8 cellular contexts compared by ENCODE assay signal in genomic region chr15:88894348-88894818, GRCh38. TPM values are rescaled to one million over a fixed set of nuclear protein-coding genes. Genes with fewer than 3 reads are reported as not detected.
DNase-seq lines count a peak whose midpoint lies in the region; ATAC-seq and TF ChIP-seq lines count a peak whose summit lies in the region.

No MANE protein-coding gene starts in this region.

- peaks cover 14% of the 10 kb centered on the region for H3K27me3 ChIP-seq in adrenal gland

- H3K4me1 ChIP-seq in adrenal gland (replicated peaks in 1 of 2), result peaks cover 9 to 13% of the 10 kb centered on the region in 2 donors

- DNase-seq in GM12865 (ENCODE audit: low read depth), result peak; percentile 76
- DNase-seq in T follicular helper cell (ENCODE audit: low read depth), result peak; percentile 83
- DNase-seq in adrenal gland, result peak in 5 of 7 donors; percentile 43 to 63 (median 49)
- DNase-seq in iPS-NIHi7 (ENCODE audit: extremely low spot score), result peak; percentile 89
- peak; percentile 86 for DNase-seq in stimulated activated CD4-positive, alpha-beta T cell treated with anti-CD3 and anti-CD28 coated beads, Interleukin-4, amount 100 ng/mL, for 24 hours
- DNase-seq in GF-D8 (lab: John Stamatoyannopoulos, UW), result no peak
- DNase-seq in SIG-M5 treated with dmso at 0.1 percent for 504 hours (lab: John Stamatoyannopoulos, UW; ENCODE audit: unreplicated experiment), result no peak

- intact Hi-C loops in adrenal gland (cut with DNase I), result no loop called here

- TF ChIP-seq CTCF in GM12865 (IDR thresholded peaks at IDR 0.05; ENCODE audit: insufficient read depth, low read depth, low read length, missing control alignments) (peak; percentile 82), adrenal gland (IDR thresholded peaks at IDR 0.05) (peak; percentile 20 to 54 (median 42))

- H3K9me3 ChIP-seq in adrenal gland (replicated peaks in 1 of 3), result no peaks in the 10 kb centered on the region

- H3K4me3 ChIP-seq in GM12865 (ENCODE audit: low read depth, low read length) (peak overlapping the region; percentile 62), adrenal gland (peak overlapping the region in 1 of 4 donors; percentile 54)

- peak; percentile 51 for ATAC-seq in HG03135 (IDR thresholded peaks at IDR 0.05; ENCODE audit: unreplicated experiment)

- 0 to 3% (median 2%) methylated on average over 1 to 23 of the region's 23 CpGs for WGBS in adrenal gland, 4 donors

- no peaks in the 10 kb centered on the region for H3K36me3 ChIP-seq in adrenal gland (replicated peaks in 1 of 2)

- H3K27ac ChIP-seq in adrenal gland, result no peak overlapping the region

- TF ChIP-seq POLR2A in adrenal gland (IDR thresholded peaks at IDR 0.05), result no peak

RNA-seq across cellular contexts. Expression of gene HAPLN3, which starts 1.0 kb away (rescaled TPM):
- 1 to 10 TPM; 1.4 to 7.6 (median 4.0) TPM for total RNA-seq in adrenal gland
- 1 to 10 TPM in 2 of 3 donors, under 1 TPM in 1; 0.59 to 7.1 (median 3.5) TPM for polyA plus RNA-seq in adrenal gland

RNA-seq across cellular contexts. Expression of gene MFGE8, which starts 18.8 kb away (rescaled TPM):
- total RNA-seq in adrenal gland, result 100 to 1,000 TPM in 7 of 8 donors, 10 to 100 TPM in 1; 96.7 to 308 (median 158) TPM
- polyA plus RNA-seq in adrenal gland, result 100 to 1,000 TPM in 2 of 3 donors, 10 to 100 TPM in 1; 61.6 to 183 (median 119) TPM

Comparison
In these comparisons a context has a peak if more than half of its experiments do, and no peak if none do; other contexts are left out.
1. DNase-seq: peak in GM12865 (single experiment), T follicular helper cell (single experiment), adrenal gland (5 of 7), iPS-NIHi7 (single experiment) and stimulated activated CD4-positive, alpha-beta T cell treated with anti-CD3 and anti-CD28 coated beads, Interleukin-4, amount 100 ng/mL, for 24 hours (single experiment); none in GF-D8 (single experiment) and SIG-M5 treated with dmso at 0.1 percent for 504 hours (single experiment).